Comparison of ENCODE assay signal across 1 cellular context in genomic region chr22:44693145-44693544, GRCh38.
TF ChIP-seq lines count a peak whose summit lies in the region.

No MANE protein-coding gene starts in this region.

TF ChIP-seq in HepG2, 621 proteins besides CTCF, POLR2A, EP300 and RAD21 (continued from another document and continues in another):
- TF ChIP-seq ZNF18 (CRISPR knock-in tag; IDR thresholded peaks at IDR 0.05; ENCODE audit: insufficient replicate concordance) (peak; percentile 41), ZNF460 (CRISPR knock-in tag; IDR thresholded peaks at IDR 0.05; ENCODE audit: borderline replicate concordance) (peak; percentile 97), ZNF350 (CRISPR knock-in tag; IDR thresholded peaks at IDR 0.05; ENCODE audit: borderline replicate concordance, low read depth) (no peak), ZNF740 (CRISPR knock-in tag; IDR thresholded peaks at IDR 0.05) (no peak), TBP (CRISPR knock-in tag; IDR thresholded peaks at IDR 0.05) (no peak), PRMT3 (CRISPR knock-in tag; IDR thresholded peaks at IDR 0.05; ENCODE audit: borderline replicate concordance, low read depth) (no peak), ELF3 (CRISPR knock-in tag; IDR thresholded peaks at IDR 0.05) (no peak), MXD4 (CRISPR knock-in tag; IDR thresholded peaks at IDR 0.05) (no peak), ZNF253 (CRISPR knock-in tag; IDR thresholded peaks at IDR 0.05; ENCODE audit: borderline replicate concordance) (no peak), MLLT10 (CRISPR knock-in tag; IDR thresholded peaks at IDR 0.05) (no peak), ZFYVE20 (CRISPR knock-in tag; IDR thresholded peaks at IDR 0.05; ENCODE audit: borderline replicate concordance, low read depth) (no peak), ZNF784 (CRISPR knock-in tag; IDR thresholded peaks at IDR 0.05; ENCODE audit: borderline replicate concordance) (no peak), KMT2A (CRISPR knock-in tag; IDR thresholded peaks at IDR 0.05) (no peak), CHCHD3 (CRISPR knock-in tag; IDR thresholded peaks at IDR 0.05) (no peak), ZBTB38 (CRISPR knock-in tag; IDR thresholded peaks at IDR 0.05) (no peak), ATF7 (IDR thresholded peaks at IDR 0.05) (no peak), ATF7 (CRISPR knock-in tag; IDR thresholded peaks at IDR 0.05) (no peak), ZXDC (CRISPR knock-in tag; IDR thresholded peaks at IDR 0.05) (no peak), ZNF615 (CRISPR knock-in tag; IDR thresholded peaks at IDR 0.05; ENCODE audit: borderline replicate concordance) (no peak), ZSCAN30 (CRISPR knock-in tag; IDR thresholded peaks at IDR 0.05) (no peak), NKX3-1 (CRISPR knock-in tag; IDR thresholded peaks at IDR 0.05) (no peak), SP5 (CRISPR knock-in tag; IDR thresholded peaks at IDR 0.05; ENCODE audit: borderline replicate concordance, low read depth) (peak; percentile 58; the same call in 1 of the 2 replicates), NR2C2 (CRISPR knock-in tag; IDR thresholded peaks at IDR 0.05; ENCODE audit: borderline replicate concordance) (peak; percentile 54), ZNF143 (CRISPR knock-in tag; IDR thresholded peaks at IDR 0.05) (no peak), CSRNP2 (CRISPR knock-in tag; conservative IDR thresholded peaks at IDR 0.05; ENCODE audit: low read depth) (no peak), ZNF20 (CRISPR knock-in tag; IDR thresholded peaks at IDR 0.05) (no peak), SOX13 (IDR thresholded peaks at IDR 0.05) (no peak), SOX13 (CRISPR knock-in tag; conservative IDR thresholded peaks at IDR 0.05 in 1 of 2, IDR thresholded peaks at IDR 0.05 in 1 of 2) (no peak), FOXA1 (IDR thresholded peaks at IDR 0.05) (no peak), FOXA1 (CRISPR knock-in tag; IDR thresholded peaks at IDR 0.05) (no peak), TCF7L2 (IDR thresholded peaks at IDR 0.05; ENCODE audit: low read depth, low read length) (no peak), ARID5B (CRISPR knock-in tag; IDR thresholded peaks at IDR 0.05) (peak; percentile 61; the same call in 1 of the 2 replicates), ISX (CRISPR knock-in tag; conservative IDR thresholded peaks at IDR 0.05) (no peak), SCMH1 (CRISPR knock-in tag; IDR thresholded peaks at IDR 0.05; ENCODE audit: borderline replicate concordance) (no peak), ZNF33A (CRISPR knock-in tag; IDR thresholded peaks at IDR 0.05; ENCODE audit: borderline replicate concordance) (no peak), ZFP82 (CRISPR knock-in tag; IDR thresholded peaks at IDR 0.05; ENCODE audit: borderline replicate concordance) (no peak), ZFP91 (CRISPR knock-in tag; IDR thresholded peaks at IDR 0.05; ENCODE audit: borderline replicate concordance) (no peak), TCF7 (IDR thresholded peaks at IDR 0.05; ENCODE audit: low read depth) (no peak), JDP2 (CRISPR knock-in tag; IDR thresholded peaks at IDR 0.05; ENCODE audit: borderline replicate concordance) (no peak), RXRA (CRISPR knock-in tag; IDR thresholded peaks at IDR 0.05) (peak; percentile 14; the same call in 1 of the 2 replicates), SAP130 (CRISPR knock-in tag; IDR thresholded peaks at IDR 0.05; ENCODE audit: low read depth) (peak; percentile 49), RFXANK (CRISPR knock-in tag; IDR thresholded peaks at IDR 0.05) (no peak), ZNF12 (CRISPR knock-in tag; IDR thresholded peaks at IDR 0.05) (no peak), ZSCAN29 (CRISPR knock-in tag; conservative IDR thresholded peaks at IDR 0.05) (no peak), ZNF281 (CRISPR knock-in tag; IDR thresholded peaks at IDR 0.05; ENCODE audit: borderline replicate concordance) (no peak), SUZ12 (IDR thresholded peaks at IDR 0.05; ENCODE audit: low read depth, low read length) (no peak), HNF4A (CRISPR knock-in tag; IDR thresholded peaks at IDR 0.05) (peak; percentile 37; the same call in 1 of the 2 replicates), TBX2 (CRISPR knock-in tag; IDR thresholded peaks at IDR 0.05; ENCODE audit: borderline replicate concordance) (no peak), CHD2 (IDR thresholded peaks at IDR 0.05; ENCODE audit: low read depth, low read length) (no peak), ZGPAT (CRISPR knock-in tag; IDR thresholded peaks at IDR 0.05) (no peak), CEBPB (IDR thresholded peaks at IDR 0.05; ENCODE audit: borderline replicate concordance, low read depth, low read length) (no peak), MIXL1 (CRISPR knock-in tag; IDR thresholded peaks at IDR 0.05) (no peak), ZMYM3 (CRISPR knock-in tag; IDR thresholded peaks at IDR 0.05) (peak; percentile 81), JUNB (CRISPR knock-in tag; IDR thresholded peaks at IDR 0.05; ENCODE audit: borderline replicate concordance) (peak; percentile 58; the same call in 1 of the 2 replicates), SRY (CRISPR knock-in tag; IDR thresholded peaks at IDR 0.05) (no peak), NR2F1 (CRISPR knock-in tag; IDR thresholded peaks at IDR 0.05) (peak; percentile 76 to 78; a peak in 3 of 4 replicates), SMARCE1 (IDR thresholded peaks at IDR 0.05; ENCODE audit: borderline replicate concordance) (no peak), NR2F6 (IDR thresholded peaks at IDR 0.05) (peak; percentile 67), NR2F6 (CRISPR knock-in tag; IDR thresholded peaks at IDR 0.05) (peak; percentile 89)
